8 cellular contexts compared by ENCODE assay signal in genomic region chr3:160400631-160401150, GRCh38. TPM values are rescaled to one million over a fixed set of nuclear protein-coding genes. Genes with fewer than 3 reads are reported as not detected.
DNase-seq lines count a peak whose midpoint lies in the region; ATAC-seq and TF ChIP-seq lines count a peak whose summit lies in the region.

No MANE protein-coding gene starts in this region.

- no peaks in the 10 kb centered on the region for H3K9me3 ChIP-seq in MG63

- H3K27me3 Mint-ChIP-seq in activated naive CD4-positive, alpha-beta T cell treated with anti-CD3 and anti-CD28 coated beads, Interleukin-2, amount 10 ng/mL, durations not matched to agents 7 days and 5 days = peaks cover 6% of the 10 kb centered on the region

- peak overlapping the region; percentile 99 for H3K27ac Mint-ChIP-seq in activated naive CD4-positive, alpha-beta T cell treated with anti-CD3 and anti-CD28 coated beads, Interleukin-2, amount 10 ng/mL, durations not matched to agents 7 days and 5 days

- H3K27me3 ChIP-seq in MG63 = no peaks in the 10 kb centered on the region

- no peak for TF ChIP-seq CTCF in retinal pigment epithelial cell (conservative IDR thresholded peaks at IDR 0.05; ENCODE audit: low read depth, low read length)
- TF ChIP-seq CTCF in GM10266 (IDR thresholded peaks at IDR 0.05; ENCODE audit: control insufficient read depth, insufficient read depth, low read depth, missing control alignments) = no peak

- H3K4me1 Mint-ChIP-seq in activated naive CD4-positive, alpha-beta T cell treated with anti-CD3 and anti-CD28 coated beads, Interleukin-2, amount 10 ng/mL, durations not matched to agents 7 days and 5 days = peaks cover 54% of the 10 kb centered on the region

- H3K4me3 ChIP-seq in MG63 (peak overlapping the region; percentile 68), retinal pigment epithelial cell (ENCODE audit: low read length) (peak overlapping the region; percentile 97)

- H3K4me3 Mint-ChIP-seq in activated naive CD4-positive, alpha-beta T cell treated with anti-CD3 and anti-CD28 coated beads, Interleukin-2, amount 10 ng/mL, durations not matched to agents 7 days and 5 days = peak overlapping the region; percentile 91

- H3K9me3 Mint-ChIP-seq in activated naive CD4-positive, alpha-beta T cell treated with anti-CD3 and anti-CD28 coated beads, Interleukin-2, amount 10 ng/mL, durations not matched to agents 7 days and 5 days = no peaks in the 10 kb centered on the region

- peaks cover 55% of the 10 kb centered on the region for H3K36me3 ChIP-seq in MG63

- intact Hi-C loops in left ventricle myocardium superior (cut with micrococcal nuclease) = no loop called here

- ATAC-seq in GM18511 (IDR thresholded peaks at IDR 0.05; ENCODE audit: unreplicated experiment) (peak; percentile 14), left ventricle myocardium superior (peak; percentile 26), HG03520 (IDR thresholded peaks at IDR 0.05; ENCODE audit: unreplicated experiment) (no peak)

- CTCF ChIA-PET in activated naive CD4-positive, alpha-beta T cell treated with anti-CD3 and anti-CD28 coated beads, Interleukin-2, amount 10 ng/mL, durations not matched to agents 7 days and 5 days (lab: Charles Lee) = interaction anchor here (1.1 to 2.1 kb wide), 2 partner anchors 13 to 15 kb away, joined by 3 to 9 read pairs; no protein-coding TSS in a partner anchor

- peaks cover 42% of the 10 kb centered on the region for H3K36me3 Mint-ChIP-seq in activated naive CD4-positive, alpha-beta T cell treated with anti-CD3 and anti-CD28 coated beads, Interleukin-2, amount 10 ng/mL, durations not matched to agents 7 days and 5 days

- peak; percentile 18 for DNase-seq in MG63
- DNase-seq in activated naive CD4-positive, alpha-beta T cell treated with anti-CD3 and anti-CD28 coated beads, Interleukin-2, amount 10 ng/mL, durations not matched to agents 7 days and 5 days = peak; percentile 40
- peak; percentile 37 for DNase-seq in left ventricle myocardium superior
- no peak for DNase-seq in retinal pigment epithelial cell (ENCODE audit: low read depth)
- DNase-seq in GM10266 (ENCODE audit: extremely low spot score) = no peak
- DNase-seq in NCI-H446 treated with DMSO at 0.1 percent for 48 hours (lab: John Stamatoyannopoulos, UW) = no peak

RNA-seq across cellular contexts. Expression of gene SMC4, which starts 1.2 kb away (rescaled TPM):
- total RNA-seq in MG63 (2014; rRNA removed; shearing (Covaris generic); ENCODE audit: low replicate concordance) = 97.7 and 253 TPM in 2 replicates
- total RNA-seq in left ventricle myocardium superior = 19.4 TPM

RNA-seq across cellular contexts. Expression of gene IFT80, which starts 1.7 kb away (rescaled TPM):
- total RNA-seq in MG63 (2014; rRNA removed; shearing (Covaris generic); ENCODE audit: low replicate concordance) = 22.9 and 30.8 TPM in 2 replicates
- total RNA-seq in left ventricle myocardium superior = 9.8 TPM

RNA-seq across cellular contexts. Expression of gene TRIM59, which starts 48.9 kb away (rescaled TPM):
- total RNA-seq in MG63 (2014; rRNA removed; shearing (Covaris generic); ENCODE audit: low replicate concordance) = 4.2 and 8.9 TPM in 2 replicates
- total RNA-seq in left ventricle myocardium superior = 0.40 TPM

Comparison
In these comparisons a context has a peak if more than half of its experiments do, and no peak if none do; other contexts are left out.
1. DNase-seq: peak in MG63 (single experiment), activated naive CD4-positive, alpha-beta T cell treated with anti-CD3 and anti-CD28 coated beads, Interleukin-2, amount 10 ng/mL, durations not matched to agents 7 days and 5 days (single experiment) and left ventricle myocardium superior (single experiment); none in retinal pigment epithelial cell (single experiment), GM10266 (single experiment) and NCI-H446 treated with DMSO at 0.1 percent for 48 hours (single experiment).